ENCODE assay signal across 17 cellular contexts in genomic region chr19:46488551-46488950, GRCh38. TPM values are rescaled to one million over a fixed set of nuclear protein-coding genes. Genes with fewer than 3 reads are reported as not detected.
DNase-seq lines count a peak whose midpoint lies in the region; ATAC-seq, FAIRE-seq and TF ChIP-seq lines count a peak whose summit lies in the region.
"Had no signal": no experiment of that assay in that cellular context is flagged by ENCODE, and none has a peak within 500 bp of the region (broad histone marks: within the 10 kb centered on the region; RNA-seq: fewer than 3 reads in every experiment).

No MANE protein-coding gene starts in this region.

- ATAC-seq in HepG2 = peak; percentile 35
- ATAC-seq in right lobe of liver = no peak

- CTCF ChIA-PET in HepG2 (lab: Yijun Ruan, JAX; ENCODE audit: low intra/inter-chr PET ratio, low total read pairs) = interaction anchor here (1.8 to 5.5 kb wide), 3 partner anchors 87 to 207 kb away, joined by 18 to 96 read pairs (median 76); no protein-coding TSS in a partner anchor

- POLR2A ChIA-PET in HepG2 (lab: Yijun Ruan, JAX) = no interaction called here

- intact Hi-C loops in HepG2 (cut with micrococcal nuclease; ENCODE audit: unreplicated experiment) (no loop called here), right lobe of liver (cut with DNase I) (loop anchor here in 1 of 2 donors (2.0 kb wide), 1 partner anchor 86 kb away; no protein-coding TSS in a partner anchor), vagina (cut with DNase I) (no loop called here)

- H3K4me2 ChIP-seq in HepG2 (ENCODE audit: low read depth, low read length) = peak overlapping the region; percentile 99; the same call in 1 of the 2 replicates
- H3K4me2 ChIP-seq in OCI-LY3 (ENCODE audit: low read length) = peak overlapping the region; percentile 73

- BruUV-seq in HepG2 (replicated peaks; lab: Mats Ljungman, UMichigan) = no TSS peak

- 26% methylated on average over 11 of the region's 11 CpGs for WGBS in HepG2 (ENCODE audit: low lambda C conversion rate)
- WGBS in right lobe of liver (ENCODE audit: insufficient coverage, low coverage, low lambda C conversion rate, missing lambda C conversion rate) = 22% methylated on average over 9 of the region's 11 CpGs

- no peak for TF ChIP-seq RAD21 in HepG2 (CRISPR knock-in tag; IDR thresholded peaks at IDR 0.05)

- FAIRE-seq in HepG2 (lab: Jason Lieb, UNC) = no peak
- FAIRE-seq: bronchial epithelial cell had no signal

- H3K9ac ChIP-seq in HepG2 (ENCODE audit: insufficient read depth, low read depth, low read length) (no peak overlapping the region), OCI-LY3 (ENCODE audit: low read length) (no peak overlapping the region), iPS-15b (ENCODE audit: low read depth, low read length) (no peak overlapping the region)

- H3K27me3 ChIP-seq in HepG2 (ENCODE audit: control insufficient read depth in 1 of 2, insufficient read depth in 2 of 2, low read length in 2 of 2) = peaks cover 3 to 35% of the 10 kb centered on the region in 2 experiments; a peak in 4 of 5 replicates
- H3K27me3 ChIP-seq in right lobe of liver = peaks cover 0 to 11% of the 10 kb centered on the region in 2 donors
- peaks cover 32% of the 10 kb centered on the region for H3K27me3 ChIP-seq in OCI-LY3 (ENCODE audit: low read depth, low read length)
- H3K27me3 ChIP-seq in iPS-15b (ENCODE audit: control insufficient read depth, insufficient read depth, low read length) = peaks cover 64% of the 10 kb centered on the region
- no peaks in the 10 kb centered on the region for H3K27me3 ChIP-seq in vagina

- DNase-seq in HepG2 (ENCODE audit: low spot score) (no peak), right lobe of liver (no peak), vagina (ENCODE audit: extremely low spot score in 2 of 2) (no peak), NCI-H2081 (lab: John Stamatoyannopoulos, UW) (no peak), COLO668 (lab: John Stamatoyannopoulos, UW; ENCODE audit: unreplicated experiment) (no peak)
- DNase-seq in NK-92 treated with Interleukin-12 subunit alpha and Interleukin-12 subunit beta, amount 100 ng/mL, for 24 hours (lab: John Stamatoyannopoulos, UW) = no peak
- DNase-seq: cortex of kidney, GDM1, T1000 had no signal

- in situ Hi-C loops in HepG2 (cut with HindIII; ENCODE audit: extremely low pct_ligation_motif_present, low pct_unique_long_range_greater_than_20kb) = loop anchor here (5.0 kb wide), 2 partner anchors 86 to 191 kb away; partner anchors contain the start of gene HIF3A

- TF ChIP-seq CTCF in HepG2 (CRISPR knock-in tag; IDR thresholded peaks at IDR 0.05) = no peak
- no peak for TF ChIP-seq CTCF in right lobe of liver (IDR thresholded peaks at IDR 0.05)
- TF ChIP-seq CTCF in OCI-LY3 (IDR thresholded peaks at IDR 0.05; ENCODE audit: low read depth, low read length) = no peak
- no peak for TF ChIP-seq CTCF in vagina (IDR thresholded peaks at IDR 0.05)

- H4K20me1 ChIP-seq in HepG2 (ENCODE audit: insufficient read depth, low read length) (no peaks in the 10 kb centered on the region), OCI-LY3 (ENCODE audit: insufficient read depth, low read length) (no peaks in the 10 kb centered on the region)

- TF ChIP-seq POLR2A in HepG2 (IDR thresholded peaks at IDR 0.05; ENCODE audit: insufficient read depth in 1 of 2, low read depth in 2 of 2, low read length in 2 of 2) = no peak
- TF ChIP-seq POLR2A in right lobe of liver (IDR thresholded peaks at IDR 0.05) = no peak
- TF ChIP-seq POLR2A in vagina (IDR thresholded peaks at IDR 0.05) = no peak

- H2AFZ ChIP-seq in HepG2 (ENCODE audit: low read length) (no peak overlapping the region), OCI-LY3 (ENCODE audit: low read depth, low read length) (peak overlapping the region; percentile 19; the same call in 1 of the 2 replicates)

- H3K4me1 ChIP-seq in HepG2 (ENCODE audit: insufficient read depth, low read length) = peaks cover 15% of the 10 kb centered on the region; the same call in 1 of the 2 replicates
- peaks cover 0 to 13% (median 0%) of the 10 kb centered on the region in 4 donors for H3K4me1 ChIP-seq in right lobe of liver
- H3K4me1 ChIP-seq in OCI-LY3 (ENCODE audit: low read length) = peaks cover 7% of the 10 kb centered on the region; the same call in 1 of the 2 replicates
- no peaks in the 10 kb centered on the region for H3K4me1 ChIP-seq in iPS-15b (ENCODE audit: control insufficient read depth, insufficient read depth, low read length)
- peaks cover 46% of the 10 kb centered on the region for H3K4me1 ChIP-seq in vagina

- TF ChIP-seq EP300 in HepG2 (IDR thresholded peaks at IDR 0.05; ENCODE audit: low read depth in 2 of 2, low read length in 2 of 2) (no peak), HepG2 (CRISPR knock-in tag; IDR thresholded peaks at IDR 0.05; ENCODE audit: borderline replicate concordance) (no peak)

- H3K36me3 ChIP-seq in HepG2 (replicated peaks in 1 of 2; ENCODE audit: control insufficient read depth in 1 of 2, insufficient read depth in 2 of 2, low read length in 2 of 2) = no peaks in the 10 kb centered on the region
- H3K36me3 ChIP-seq in right lobe of liver = no peaks in the 10 kb centered on the region
- H3K36me3 ChIP-seq in OCI-LY3 (replicated peaks; ENCODE audit: low read depth, low read length) = no peaks in the 10 kb centered on the region
- no peaks in the 10 kb centered on the region for H3K36me3 ChIP-seq in iPS-15b (ENCODE audit: control insufficient read depth, insufficient read depth, low read length)
- H3K36me3 ChIP-seq in vagina = no peaks in the 10 kb centered on the region
- H3K36me3 ChIP-seq: upper lobe of right lung had no signal

- H3K4me3 ChIP-seq in HepG2 (replicated peaks in 1 of 3; ENCODE audit: insufficient read depth in 1 of 3, low read depth in 2 of 3, low read length in 3 of 3) (no peak overlapping the region), right lobe of liver (no peak overlapping the region), OCI-LY3 (ENCODE audit: low read length) (peak overlapping the region; percentile 36; the same call in 1 of the 2 replicates), iPS-15b (ENCODE audit: low read depth, low read length) (peak overlapping the region; percentile 55), vagina (no peak overlapping the region)
- H3K4me3 ChIP-seq: lung had no signal

- H3K9me3 ChIP-seq in HepG2 (ENCODE audit: low read length) (no peaks in the 10 kb centered on the region), right lobe of liver (no peaks in the 10 kb centered on the region), OCI-LY3 (ENCODE audit: insufficient read depth, low read length) (no peaks in the 10 kb centered on the region), iPS-15b (ENCODE audit: control insufficient read depth, insufficient read depth, low read length) (no peaks in the 10 kb centered on the region), vagina (no peaks in the 10 kb centered on the region)
- H3K9me3 ChIP-seq: upper lobe of right lung had no signal

- no peak overlapping the region for H3K27ac ChIP-seq in HepG2 (ENCODE audit: extremely low read length, insufficient read depth, low read length)
- no peak overlapping the region for H3K27ac ChIP-seq in right lobe of liver
- H3K27ac ChIP-seq in OCI-LY3 (ENCODE audit: low read length) = no peak overlapping the region
- peak overlapping the region; percentile 13 for H3K27ac ChIP-seq in vagina
- H3K27ac ChIP-seq: upper lobe of right lung had no signal

- H3K79me2 ChIP-seq in HepG2 (ENCODE audit: insufficient read depth, low read length) = no peaks in the 10 kb centered on the region
- no peaks in the 10 kb centered on the region for H3K79me2 ChIP-seq in OCI-LY3 (ENCODE audit: low read length)

RNA-seq across cellular contexts. Expression of gene PNMA8B, which starts 7.1 kb away (rescaled TPM):
- total RNA-seq in HepG2 (2016; rRNA removed; fragmentation: Illumina TruSeq; extraction: Trizol) (not detected in 2 replicates), right lobe of liver (under 1 TPM; 0.20 to 0.55 (median 0.33) TPM), vagina (2.7 TPM)
- total RNA-seq in HepG2 (2016; cell fraction: cytosol; rRNA removed; fragmentation: Illumina TruSeq; extraction: Trizol; ENCODE audit: low read depth) = not detected in 2 replicates
- total RNA-seq in HepG2 (2016; cell fraction: insoluble cytoplasmic fraction; rRNA removed; fragmentation: Illumina TruSeq; extraction: Trizol) = not detected in 2 replicates
- total RNA-seq in HepG2 (2016; cell fraction: membrane; rRNA removed; fragmentation: Illumina TruSeq; extraction: Trizol) = not detected in 2 replicates
- total RNA-seq in HepG2 (2016; cell fraction: nucleus; rRNA removed; fragmentation: Illumina TruSeq; extraction: Trizol) = not detected in 2 replicates
- polyA plus RNA-seq in HepG2 (2011; rRNA removed) = not detected in 2 replicates
- not detected in 2 replicates for polyA plus RNA-seq in HepG2 (2011; cell fraction: cytosol; rRNA removed)
- 0.02 TPM in 1 of 2 replicates, not detected in the other for polyA plus RNA-seq in HepG2 (2011; cell fraction: nucleus; rRNA removed)
- not detected in 2 replicates for polyA plus RNA-seq in HepG2 (2012)
- not detected in 2 replicates for polyA plus RNA-seq in HepG2 (2016; cell fraction: cytosol; fragmentation: Illumina TruSeq; extraction: Trizol; ENCODE audit: low read depth)
- polyA plus RNA-seq in HepG2 (2016; cell fraction: insoluble cytoplasmic fraction; fragmentation: Illumina TruSeq; extraction: Trizol; ENCODE audit: low read depth) = not detected in 2 replicates
- not detected in 2 replicates for polyA plus RNA-seq in HepG2 (2016; cell fraction: membrane; fragmentation: Illumina TruSeq; extraction: Trizol; ENCODE audit: low read depth)
- not detected in 2 replicates for polyA plus RNA-seq in HepG2 (2016; cell fraction: nucleus; fragmentation: Illumina TruSeq; extraction: Trizol; ENCODE audit: insufficient read depth, low read depth)
- polyA minus RNA-seq in HepG2 (2011; rRNA and poly(A)+ RNA removed; ENCODE audit: low replicate concordance) = 0.07 TPM in 1 of 2 replicates, not detected in the other
- polyA minus RNA-seq in HepG2 (2011; cell fraction: cytosol; rRNA and poly(A)+ RNA removed) = not detected in 2 replicates
- not detected in 2 replicates for polyA minus RNA-seq in HepG2 (2011; cell fraction: nucleus; rRNA and poly(A)+ RNA removed)
- total RNA-seq: LHCN-M2 had no signal

RNA-seq across cellular contexts. Expression of gene PNMA8A, which starts 17.2 kb away (rescaled TPM):
- total RNA-seq in HepG2 (2016; rRNA removed; fragmentation: Illumina TruSeq; extraction: Trizol) (0.44 and 0.51 TPM in 2 replicates), right lobe of liver (under 1 TPM in 4 of 6 experiments, not detected in 2; 0.06 to 0.26 (median 0.23) TPM), vagina (1.5 TPM)
- 0.10 TPM in 1 of 2 replicates, not detected in the other for total RNA-seq in HepG2 (2016; cell fraction: cytosol; rRNA removed; fragmentation: Illumina TruSeq; extraction: Trizol; ENCODE audit: low read depth)
- total RNA-seq in HepG2 (2016; cell fraction: insoluble cytoplasmic fraction; rRNA removed; fragmentation: Illumina TruSeq; extraction: Trizol) = 0.41 and 0.56 TPM in 2 replicates
- 0.28 and 0.52 TPM in 2 replicates for total RNA-seq in HepG2 (2016; cell fraction: membrane; rRNA removed; fragmentation: Illumina TruSeq; extraction: Trizol)
- total RNA-seq in HepG2 (2016; cell fraction: nucleus; rRNA removed; fragmentation: Illumina TruSeq; extraction: Trizol) = 0.13 and 0.31 TPM in 2 replicates
- 0.13 TPM in 2 replicates for polyA plus RNA-seq in HepG2 (2011; rRNA removed)
- 0.11 and 0.21 TPM in 2 replicates for polyA plus RNA-seq in HepG2 (2011; cell fraction: cytosol; rRNA removed)
- 0.09 TPM in 1 of 2 replicates, not detected in the other for polyA plus RNA-seq in HepG2 (2011; cell fraction: nucleus; rRNA removed)
- polyA plus RNA-seq in HepG2 (2012) = 0.15 and 0.33 TPM in 2 replicates
- 0.05 and 0.07 TPM in 2 replicates for polyA plus RNA-seq in HepG2 (2016; cell fraction: cytosol; fragmentation: Illumina TruSeq; extraction: Trizol; ENCODE audit: low read depth)
- polyA plus RNA-seq in HepG2 (2016; cell fraction: insoluble cytoplasmic fraction; fragmentation: Illumina TruSeq; extraction: Trizol; ENCODE audit: low read depth) = 0.50 and 0.56 TPM in 2 replicates
- polyA plus RNA-seq in HepG2 (2016; cell fraction: membrane; fragmentation: Illumina TruSeq; extraction: Trizol; ENCODE audit: low read depth) = 0.05 and 0.08 TPM in 2 replicates
- polyA plus RNA-seq in HepG2 (2016; cell fraction: nucleus; fragmentation: Illumina TruSeq; extraction: Trizol; ENCODE audit: insufficient read depth, low read depth) = 0.18 and 0.40 TPM in 2 replicates
- polyA minus RNA-seq in HepG2 (2011; rRNA and poly(A)+ RNA removed; ENCODE audit: low replicate concordance) = 0.46 TPM in 1 of 2 replicates, not detected in the other
- polyA minus RNA-seq in HepG2 (2011; cell fraction: cytosol; rRNA and poly(A)+ RNA removed) = 0.18 TPM in 1 of 2 replicates, not detected in the other
- polyA minus RNA-seq in HepG2 (2011; cell fraction: nucleus; rRNA and poly(A)+ RNA removed) = not detected in 2 replicates
- total RNA-seq: activated CD4-positive, alpha-beta memory T cell treated with anti-CD3 and anti-CD28 coated beads, Interleukin-2, amount 10 ng/mL, durations not matched to agents 7 days and 5 days had no signal
- polyA plus RNA-seq: CD14-positive monocyte had no signal

RNA-seq across cellular contexts. Expression of gene PNMA8C, which starts 59.8 kb away (rescaled TPM):
- total RNA-seq in HepG2 (2016; rRNA removed; fragmentation: Illumina TruSeq; extraction: Trizol) (not detected in 2 replicates), right lobe of liver (not detected), vagina (0.25 TPM)
- not detected in 2 replicates for total RNA-seq in HepG2 (2016; cell fraction: cytosol; rRNA removed; fragmentation: Illumina TruSeq; extraction: Trizol; ENCODE audit: low read depth)
- total RNA-seq in HepG2 (2016; cell fraction: insoluble cytoplasmic fraction; rRNA removed; fragmentation: Illumina TruSeq; extraction: Trizol) = not detected in 2 replicates
- not detected in 2 replicates for total RNA-seq in HepG2 (2016; cell fraction: membrane; rRNA removed; fragmentation: Illumina TruSeq; extraction: Trizol)
- not detected in 2 replicates for total RNA-seq in HepG2 (2016; cell fraction: nucleus; rRNA removed; fragmentation: Illumina TruSeq; extraction: Trizol)
- not detected in 2 replicates for polyA plus RNA-seq in HepG2 (2011; rRNA removed)
- polyA plus RNA-seq in HepG2 (2011; cell fraction: cytosol; rRNA removed) = not detected in 2 replicates
- not detected in 2 replicates for polyA plus RNA-seq in HepG2 (2011; cell fraction: nucleus; rRNA removed)
- not detected in 2 replicates for polyA plus RNA-seq in HepG2 (2012)
- not detected in 2 replicates for polyA plus RNA-seq in HepG2 (2016; cell fraction: cytosol; fragmentation: Illumina TruSeq; extraction: Trizol; ENCODE audit: low read depth)
- not detected in 2 replicates for polyA plus RNA-seq in HepG2 (2016; cell fraction: insoluble cytoplasmic fraction; fragmentation: Illumina TruSeq; extraction: Trizol; ENCODE audit: low read depth)
- polyA plus RNA-seq in HepG2 (2016; cell fraction: membrane; fragmentation: Illumina TruSeq; extraction: Trizol; ENCODE audit: low read depth) = not detected in 2 replicates
- polyA plus RNA-seq in HepG2 (2016; cell fraction: nucleus; fragmentation: Illumina TruSeq; extraction: Trizol; ENCODE audit: insufficient read depth, low read depth) = not detected in 2 replicates
- 0.02 TPM in 1 of 2 replicates, not detected in the other for polyA minus RNA-seq in HepG2 (2011; rRNA and poly(A)+ RNA removed; ENCODE audit: low replicate concordance)
- not detected in 2 replicates for polyA minus RNA-seq in HepG2 (2011; cell fraction: cytosol; rRNA and poly(A)+ RNA removed)
- polyA minus RNA-seq in HepG2 (2011; cell fraction: nucleus; rRNA and poly(A)+ RNA removed) = not detected in 2 replicates
- total RNA-seq: activated CD4-positive, alpha-beta memory T cell treated with anti-CD3 and anti-CD28 coated beads, Interleukin-2, amount 10 ng/mL, durations not matched to agents 7 days and 5 days; bronchial epithelial cell; upper lobe of right lung had no signal
- polyA plus RNA-seq: CD14-positive monocyte had no signal

Comparison
In these comparisons a context has a peak if more than half of its experiments do, and no peak if none do; other contexts are left out.
1. H3K4me3 ChIP-seq: peak in OCI-LY3 (single experiment) and iPS-15b (single experiment); none in HepG2 (0 of 3), right lobe of liver (0 of 3) and vagina (0 of 2).